ENCODE assay signal across 27 cellular contexts in genomic region chr1:19730793-19731192, GRCh38.
"Had no signal": no experiment of that assay in that cellular context is flagged by ENCODE, and none has a peak within 500 bp of the region (broad histone marks: within the 10 kb centered on the region; RNA-seq: fewer than 3 reads in every experiment).

No MANE protein-coding gene starts in this region.

- H3K27ac Mint-ChIP-seq: activated naive CD4-positive, alpha-beta T cell treated with anti-CD3 and anti-CD28 coated beads, Interleukin-2, amount 10 ng/mL, durations not matched to agents 7 days and 5 days; activated naive CD8-positive, alpha-beta T cell treated with anti-CD3 and anti-CD28 coated beads, Interleukin-2, amount 50 U/mL, for 24 hours; mesothelial cell of epicardium; T-helper 1 cell treated with Interleukin-12 subunit alpha and Interleukin-12 subunit beta and Interleukin-4 antibody, amounts not matched to agents 30 μg/mL and 1 μg/mL, for 36 hours had no signal

- H3K4me1 ChIP-seq: pancreas had no signal

- H3K4me3 ChIP-seq: pancreas, psoas muscle, thyroid gland had no signal

- H3K9me3 Mint-ChIP-seq: activated naive CD8-positive, alpha-beta T cell treated with anti-CD3 and anti-CD28 coated beads, Interleukin-2, amount 50 U/mL, for 24 hours; mesothelial cell of epicardium had no signal

- H3K27me3 Mint-ChIP-seq: activated naive CD4-positive, alpha-beta T cell treated with anti-CD3 and anti-CD28 coated beads, Interleukin-2, amount 10 ng/mL, durations not matched to agents 7 days and 5 days; activated naive CD8-positive, alpha-beta T cell treated with anti-CD3 and anti-CD28 coated beads, Interleukin-2, amount 50 U/mL, for 24 hours; naive thymus-derived CD8-positive, alpha-beta T cell had no signal

- H3K4me3 Mint-ChIP-seq: activated naive CD4-positive, alpha-beta T cell treated with anti-CD3 and anti-CD28 coated beads, Interleukin-2, amount 10 ng/mL, durations not matched to agents 7 days and 5 days; activated naive CD8-positive, alpha-beta T cell treated with anti-CD3 and anti-CD28 coated beads, Interleukin-2, amount 50 U/mL, for 24 hours; mesothelial cell of epicardium; naive thymus-derived CD8-positive, alpha-beta T cell; T-helper 1 cell treated with Interleukin-12 subunit alpha and Interleukin-12 subunit beta and Interleukin-4 antibody, amounts not matched to agents 30 μg/mL and 1 μg/mL, for 36 hours had no signal

- H3K9me3 ChIP-seq: pancreas, thyroid gland had no signal

- H3K27ac ChIP-seq: brain microvascular endothelial cell, foreskin keratinocyte, pancreas, psoas muscle, thyroid gland had no signal

- H3K36me3 ChIP-seq: brain microvascular endothelial cell had no signal

- H3K27me3 ChIP-seq: brain microvascular endothelial cell, foreskin keratinocyte, pancreas, thyroid gland had no signal

- H3K4me1 Mint-ChIP-seq: activated naive CD4-positive, alpha-beta T cell treated with anti-CD3 and anti-CD28 coated beads, Interleukin-2, amount 10 ng/mL, durations not matched to agents 7 days and 5 days; activated naive CD8-positive, alpha-beta T cell treated with anti-CD3 and anti-CD28 coated beads, Interleukin-2, amount 50 U/mL, for 24 hours; mesothelial cell of epicardium; naive thymus-derived CD8-positive, alpha-beta T cell had no signal

- DNase-seq: activated CD4-positive, alpha-beta T cell treated with anti-CD3 and anti-CD28 coated beads for 4 hours; activated CD4-positive, alpha-beta T cell treated with anti-CD3 and anti-CD28 coated beads, Interleukin-2, amount 50 U/mL, for 48 hours; activated CD4-positive, CD25-positive, alpha-beta regulatory T cell; activated CD8-positive, alpha-beta memory T cell treated with anti-CD3 and anti-CD28 coated beads, Interleukin-2, amount 50 U/mL, for 48 hours; activated effector memory CD4-positive, alpha-beta T cell treated with anti-CD3 and anti-CD28 coated beads, Interleukin-2, amount 50 U/mL, for 16 hours; activated naive CD4-positive, alpha-beta T cell treated with anti-CD3 and anti-CD28 coated beads, Interleukin-2, amount 10 ng/mL, durations not matched to agents 7 days and 5 days; activated naive CD8-positive, alpha-beta T cell treated with anti-CD3 and anti-CD28 coated beads, Interleukin-2, amount 50 U/mL, for 24 hours; activated T-cell treated with anti-CD3 and anti-CD28 coated beads, Interleukin-2, amount 50 U/mL, for 48 hours; brain microvascular endothelial cell; caudate nucleus; dermis blood vessel endothelial cell; effector CD8-positive, alpha-beta T cell; foreskin keratinocyte; hippocampal formation; mammary epithelial cell; naive thymus-derived CD8-positive, alpha-beta T cell; pancreas; psoas muscle; right cardiac atrium; stimulated activated CD4-positive, alpha-beta T cell treated with anti-CD3 and anti-CD28 coated beads, Interleukin-12 subunit alpha, Interleukin-12 subunit beta, amount 100 ng/mL, for 4 hours; stimulated activated CD4-positive, alpha-beta T cell treated with anti-CD3 and anti-CD28 coated beads, Interleukin-4, amount 100 ng/mL, for 4 hours; stimulated activated naive CD8-positive, alpha-beta T cell treated with anti-CD3 and anti-CD28 coated beads, Interleukin-15, Interleukin-2, amounts not matched to agents 100 U/mL and 50 U/mL, for 24 hours; T1000 had no signal

- ATAC-seq: activated naive CD8-positive, alpha-beta T cell treated with anti-CD3 and anti-CD28 coated beads, Interleukin-2, amount 50 U/mL, for 24 hours; foreskin keratinocyte; left ventricle myocardium superior; naive thymus-derived CD8-positive, alpha-beta T cell; pancreas; psoas muscle; right cardiac atrium; stimulated activated naive CD8-positive, alpha-beta T cell treated with anti-CD3 and anti-CD28 coated beads, Interleukin-15, Interleukin-2, amounts not matched to agents 100 U/mL and 50 U/mL, for 24 hours had no signal
